22 cellular contexts compared by ENCODE assay signal in the genomic region with DNA sequence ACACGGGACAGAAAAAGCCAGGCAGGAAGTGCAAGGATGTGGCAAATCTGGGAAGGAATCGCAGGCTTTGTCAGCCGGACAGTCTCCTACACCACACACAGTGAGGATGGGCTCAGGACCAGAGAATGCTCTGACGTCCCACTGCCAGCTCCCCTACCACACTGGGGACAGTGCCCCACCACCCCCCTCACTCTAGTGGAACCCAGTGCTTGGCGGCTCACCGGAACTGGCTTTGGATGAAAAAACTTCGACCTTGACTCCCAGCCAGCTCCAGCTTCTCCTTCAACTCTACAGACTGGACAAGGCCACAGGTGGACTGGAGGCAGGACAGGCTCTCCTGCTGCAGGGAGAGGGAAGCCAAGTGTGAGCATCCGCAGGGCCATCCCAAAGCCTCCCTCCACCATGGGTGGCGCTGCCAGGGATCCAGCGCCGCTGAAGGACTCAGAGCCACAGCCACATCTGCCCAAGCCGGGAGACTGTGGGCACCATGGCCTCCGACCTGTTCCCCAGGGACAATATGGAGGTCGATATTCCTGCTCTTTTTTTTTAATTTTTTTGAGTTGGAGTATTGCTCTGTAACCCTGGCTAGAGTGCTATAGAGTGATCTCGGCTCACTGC. TPM values are rescaled to one million over a fixed set of nuclear protein-coding genes. Genes with fewer than 3 reads are reported as not detected.
DNase-seq lines count a peak whose midpoint lies in the region; ATAC-seq and TF ChIP-seq lines count a peak whose summit lies in the region.
"Had no signal": no experiment of that assay in that cellular context is flagged by ENCODE, and none has a peak within 500 bp of the region (broad histone marks: within the 10 kb centered on the region; RNA-seq: fewer than 3 reads in every experiment).

No MANE protein-coding gene starts in this region.

- H3K27ac ChIP-seq in ovary = no peak overlapping the region
- no peak overlapping the region for H3K27ac ChIP-seq in coronary artery
- H3K27ac ChIP-seq: 22Rv1, BLaER1, C4-2B had no signal

- TF ChIP-seq EP300 in ovary (IDR thresholded peaks at IDR 0.05) = no peak

- 36 to 62% (median 43%) methylated on average over 14 to 15 of the region's 15 CpGs for WGBS in ovary, 3 donors

- H3K36me3 ChIP-seq in ovary = no peaks in the 10 kb centered on the region

- intact Hi-C loops in ovary (cut with DNase I) = no loop called here

- TF ChIP-seq CTCF in neural crest cell (conservative IDR thresholded peaks at IDR 0.05) (no peak), ovary (IDR thresholded peaks at IDR 0.05) (no peak), coronary artery (IDR thresholded peaks at IDR 0.05) (no peak)

- H3K9me3 ChIP-seq in T-helper 17 cell (ENCODE audit: control insufficient read depth, low read length, poor library complexity, severe bottlenecking) = no peaks in the 10 kb centered on the region
- H3K9me3 ChIP-seq in ovary = no peaks in the 10 kb centered on the region
- H3K9me3 ChIP-seq: BLaER1, HAP-1 had no signal

- ATAC-seq in T-helper 17 cell (no peak), esophagus mucosa (no peak)
- ATAC-seq: CD8-positive, alpha-beta T cell; GM12878 had no signal

- H3K4me1 ChIP-seq in ovary (ENCODE audit: insufficient read depth) = no peaks in the 10 kb centered on the region

- H3K4me3 ChIP-seq in ovary (no peak overlapping the region), coronary artery (no peak overlapping the region)
- H3K4me3 ChIP-seq: BLaER1, GM12878, HAP-1 had no signal

- peaks cover 9% of the 10 kb centered on the region for H3K4me1 Mint-ChIP-seq in activated T-cell treated with anti-CD3 and anti-CD28 coated beads, Interleukin-2, amount 50 U/mL, for 24 hours (ENCODE audit: low read depth)
- peaks cover 9% of the 10 kb centered on the region for H3K4me1 Mint-ChIP-seq in T-helper 17 cell
- peaks cover 13% of the 10 kb centered on the region for H3K4me1 Mint-ChIP-seq in neural crest cell

- no peaks in the 10 kb centered on the region for H3K27me3 ChIP-seq in ovary
- H3K27me3 ChIP-seq: BLaER1 had no signal

- H3K36me3 Mint-ChIP-seq in activated T-cell treated with anti-CD3 and anti-CD28 coated beads, Interleukin-2, amount 50 U/mL, for 24 hours (ENCODE audit: low read depth) = peaks cover 76% of the 10 kb centered on the region
- H3K36me3 Mint-ChIP-seq in T-helper 17 cell (ENCODE audit: low read depth) (no peaks in the 10 kb centered on the region), neural crest cell (ENCODE audit: low read depth) (peaks cover 3% of the 10 kb centered on the region)

- no peaks in the 10 kb centered on the region for H3K27me3 Mint-ChIP-seq in activated T-cell treated with anti-CD3 and anti-CD28 coated beads, Interleukin-2, amount 50 U/mL, for 24 hours
- H3K27me3 Mint-ChIP-seq in T-helper 17 cell (no peaks in the 10 kb centered on the region), neural crest cell (ENCODE audit: low read depth) (no peaks in the 10 kb centered on the region)
- H3K27me3 Mint-ChIP-seq: B cell; CD4-positive, CD25-positive, alpha-beta regulatory T cell had no signal

- peak overlapping the region; percentile 57 for H3K27ac Mint-ChIP-seq in activated T-cell treated with anti-CD3 and anti-CD28 coated beads, Interleukin-2, amount 50 U/mL, for 24 hours
- H3K27ac Mint-ChIP-seq in T-helper 17 cell (peak overlapping the region; percentile 19), neural crest cell (ENCODE audit: unreplicated experiment) (no peak overlapping the region)
- H3K27ac Mint-ChIP-seq: B cell; CD4-positive, CD25-positive, alpha-beta regulatory T cell; CD8-positive, alpha-beta T cell; HFFc6 had no signal

- no peak for TF ChIP-seq POLR2A in ovary (IDR thresholded peaks at IDR 0.05)

- no peak overlapping the region for H3K4me3 Mint-ChIP-seq in activated T-cell treated with anti-CD3 and anti-CD28 coated beads, Interleukin-2, amount 50 U/mL, for 24 hours
- H3K4me3 Mint-ChIP-seq in T-helper 17 cell (no peak overlapping the region), neural crest cell (peak overlapping the region; percentile 15)
- H3K4me3 Mint-ChIP-seq: B cell; CD8-positive, alpha-beta T cell; HFFc6 had no signal

- H3K9me3 Mint-ChIP-seq in activated T-cell treated with anti-CD3 and anti-CD28 coated beads, Interleukin-2, amount 50 U/mL, for 24 hours = no peaks in the 10 kb centered on the region
- H3K9me3 Mint-ChIP-seq in neural crest cell = no peaks in the 10 kb centered on the region
- H3K9me3 Mint-ChIP-seq: CD4-positive, CD25-positive, alpha-beta regulatory T cell; CD8-positive, alpha-beta T cell; HFFc6 had no signal

- no peak for DNase-seq in activated T-cell treated with anti-CD3 and anti-CD28 coated beads, Interleukin-2, amount 50 U/mL, for 24 hours
- DNase-seq in activated T-cell treated with anti-CD3 and anti-CD28 coated beads, Interleukin-2, amount 50 U/mL, for 1 hour = no peak
- no peak for DNase-seq in T-helper 17 cell
- DNase-seq in neural crest cell (ENCODE audit: low read depth, low spot score) = no peak
- peak in 3 of 5 donors; percentile 50 to 56 (median 53) for DNase-seq in ovary
- DNase-seq in activated CD4-positive, alpha-beta T cell treated with anti-CD3 and anti-CD28 coated beads for 4 hours = no peak
- DNase-seq in coronary artery (ENCODE audit: low spot score) = no peak
- DNase-seq: CD4-positive, CD25-positive, alpha-beta regulatory T cell; CD8-positive, alpha-beta T cell; DMS 273 treated with DMSO at 0.1 percent for 48 hours; DMS79; EL; GDM1; GOT3; HFFc6 had no signal

RNA-seq across cellular contexts. Expression of gene SERHL2, which starts 24.0 kb away (rescaled TPM):
- total RNA-seq in T-helper 17 cell = under 1 TPM; 0.34 to 0.40 TPM
- 0.36 and 0.63 TPM in 2 replicates for total RNA-seq in neural crest cell
- total RNA-seq in ovary = 10 to 100 TPM in 6 of 7 donors, 1 to 10 TPM in 1; 8.1 to 27.8 (median 14.9) TPM
- 10 to 100 TPM; 14.3 to 22.5 TPM for polyA plus RNA-seq in ovary
- 2.8 TPM for total RNA-seq in esophagus mucosa
- total RNA-seq: CD4-positive, CD25-positive, alpha-beta regulatory T cell had no signal

RNA-seq across cellular contexts. Expression of gene POLDIP3, which starts 37.0 kb away (rescaled TPM):
- 10 to 100 TPM; 70.3 to 71.2 TPM for total RNA-seq in T-helper 17 cell
- 110 and 114 TPM in 2 replicates for total RNA-seq in neural crest cell
- 100 to 1,000 TPM in 5 of 7 donors, 10 to 100 TPM in 2; 44.0 to 133 (median 103) TPM for total RNA-seq in ovary
- 100 to 1,000 TPM in 1 of 2 donors, 10 to 100 TPM in 1; 69.1 to 125 TPM for polyA plus RNA-seq in ovary
- 43.9 TPM for total RNA-seq in esophagus mucosa

RNA-seq across cellular contexts. Expression of gene RRP7A, which starts 58.1 kb away (rescaled TPM):
- total RNA-seq in T-helper 17 cell = 10 to 100 TPM; 45.7 to 49.0 TPM
- 78.0 and 78.2 TPM in 2 replicates for total RNA-seq in neural crest cell
- 10 to 100 TPM; 20.1 to 43.9 (median 39.4) TPM for total RNA-seq in ovary
- 1 to 10 TPM; 9.3 to 9.6 TPM for polyA plus RNA-seq in ovary
- 27.3 TPM for total RNA-seq in esophagus mucosa

Comparison
In these comparisons a context has a peak if more than half of its experiments do, and no peak if none do; other contexts are left out.
1. DNase-seq: peak in ovary (3 of 5); none in activated T-cell treated with anti-CD3 and anti-CD28 coated beads, Interleukin-2, amount 50 U/mL, for 24 hours (single experiment), activated T-cell treated with anti-CD3 and anti-CD28 coated beads, Interleukin-2, amount 50 U/mL, for 1 hour (single experiment), T-helper 17 cell (0 of 3), neural crest cell (single experiment), activated CD4-positive, alpha-beta T cell treated with anti-CD3 and anti-CD28 coated beads for 4 hours (0 of 2) and coronary artery (single experiment).